ENCODE assay signal across 13 cellular contexts in genomic region chr5:8905021-8905420, GRCh38.
DNase-seq lines count a peak whose midpoint lies in the region; ATAC-seq, FAIRE-seq and TF ChIP-seq lines count a peak whose summit lies in the region.
"Had no signal": no experiment of that assay in that cellular context is flagged by ENCODE, and none has a peak within 500 bp of the region (broad histone marks: within the 10 kb centered on the region; RNA-seq: fewer than 3 reads in every experiment).

No MANE protein-coding gene starts in this region.

- H3K4me1 ChIP-seq in keratinocyte (ENCODE audit: control insufficient read depth, extremely low read depth, insufficient read depth, low read length) (peaks cover 30% of the 10 kb centered on the region), right atrium auricular region (no peaks in the 10 kb centered on the region)

- ATAC-seq in sciatic nerve (no peak), HG03378 (IDR thresholded peaks at IDR 0.05; ENCODE audit: unreplicated experiment) (no peak)

- H3K9me3 ChIP-seq in keratinocyte (ENCODE audit: control insufficient read depth, low read depth, low read length), result no peaks in the 10 kb centered on the region
- H3K9me3 ChIP-seq in right atrium auricular region, result no peaks in the 10 kb centered on the region
- H3K9me3 ChIP-seq: ovary, thoracic aorta had no signal

- H3K79me2 ChIP-seq in keratinocyte (ENCODE audit: control insufficient read depth, insufficient read depth, low read length), result no peaks in the 10 kb centered on the region

- peak; percentile 13 for FAIRE-seq in keratinocyte (lab: Jason Lieb, UNC)

- H3K4me2 ChIP-seq in keratinocyte (ENCODE audit: control insufficient read depth, extremely low read depth, insufficient read depth, low read depth, low read length), result peak overlapping the region; percentile 34

- H3K27me3 ChIP-seq in keratinocyte (ENCODE audit: control insufficient read depth, extremely low read depth, insufficient read depth, low read length) (no peaks in the 10 kb centered on the region), right atrium auricular region (no peaks in the 10 kb centered on the region)
- H3K27me3 ChIP-seq: ovary had no signal

- no peak overlapping the region for H3K27ac ChIP-seq in keratinocyte (ENCODE audit: control insufficient read depth, insufficient read depth, low read length)
- no peak overlapping the region for H3K27ac ChIP-seq in right atrium auricular region
- H3K27ac ChIP-seq: HL-60, ovary, thoracic aorta had no signal

- dilution Hi-C loops in keratinocyte (cut with MboI; ENCODE audit: extremely low pct_ligation_motif_present, low sequenced_read_pairs), result no loop called here

- H3K4me3 ChIP-seq in keratinocyte (ENCODE audit: control insufficient read depth in 2 of 3, extremely low read depth in 1 of 3, insufficient read depth in 2 of 3, low read depth in 1 of 3, low read length in 3 of 3), result no peak overlapping the region
- H3K4me3 ChIP-seq in right atrium auricular region, result no peak overlapping the region
- H3K4me3 ChIP-seq: ovary, thoracic aorta had no signal

- TF ChIP-seq CTCF in keratinocyte (optimal IDR thresholded peaks at IDR 0.05 in 1 of 3, IDR thresholded peaks at IDR 0.05 in 1 of 3, conservative IDR thresholded peaks at IDR 0.05 in 1 of 3; ENCODE audit: extremely low read depth in 1 of 3, insufficient read depth in 2 of 3, low read length in 3 of 3), result no peak
- no peak for TF ChIP-seq CTCF in right atrium auricular region (IDR thresholded peaks at IDR 0.05)

- intact Hi-C loops in sciatic nerve (cut with DNase I), result no loop called here

- no peaks in the 10 kb centered on the region for H3K36me3 ChIP-seq in keratinocyte (ENCODE audit: control insufficient read depth in 2 of 2, extremely low read depth in 1 of 2, insufficient read depth in 2 of 2, low read length in 2 of 2)
- H3K36me3 ChIP-seq in right atrium auricular region, result no peaks in the 10 kb centered on the region
- H3K36me3 ChIP-seq: ovary, thoracic aorta had no signal

- H3K9ac ChIP-seq in keratinocyte (ENCODE audit: control insufficient read depth, extremely low read depth, insufficient read depth, low read length), result no peak overlapping the region

- peak overlapping the region; percentile 17 for H2AFZ ChIP-seq in keratinocyte (ENCODE audit: control insufficient read depth, low read length)

- no peaks in the 10 kb centered on the region for H4K20me1 ChIP-seq in keratinocyte (ENCODE audit: control insufficient read depth, extremely low read depth, insufficient read depth, low read length)

- H3K9me1 ChIP-seq in keratinocyte (ENCODE audit: control insufficient read depth, extremely low read depth, insufficient read depth, low read length), result no peaks in the 10 kb centered on the region

- DNase-seq in DMS153 (lab: John Stamatoyannopoulos, UW) (peak; percentile 56), NCI-H1105 treated with DMSO at 0.1 percent for 48 hours (lab: John Stamatoyannopoulos, UW) (peak; percentile 88), amniotic epithelial cell (ENCODE audit: low read depth) (peak; percentile 27), keratinocyte (ENCODE audit: low read depth, low spot score) (no peak), sciatic nerve (ENCODE audit: low spot score) (no peak), right atrium auricular region (ENCODE audit: low spot score) (no peak)
- no peak for DNase-seq in stimulated activated CD4-positive, alpha-beta T cell treated with anti-CD3 and anti-CD28 coated beads, Interleukin-4, amount 100 ng/mL, for 24 hours
- DNase-seq: activated T-cell treated with anti-CD3 and anti-CD28 coated beads, Interleukin-2, amount 50 U/mL, for 24 hours; NCI-H1092; ovary had no signal

Comparison
In these comparisons a context has a peak if more than half of its experiments do, and no peak if none do; other contexts are left out.
1. DNase-seq: peak in DMS153 (single experiment), NCI-H1105 treated with DMSO at 0.1 percent for 48 hours (single experiment) and amniotic epithelial cell (single experiment); none in keratinocyte (single experiment), sciatic nerve (single experiment), stimulated activated CD4-positive, alpha-beta T cell treated with anti-CD3 and anti-CD28 coated beads, Interleukin-4, amount 100 ng/mL, for 24 hours (single experiment) and right atrium auricular region (single experiment).